Comparison of ENCODE assay signal across 1 cellular context in the genomic region with DNA sequence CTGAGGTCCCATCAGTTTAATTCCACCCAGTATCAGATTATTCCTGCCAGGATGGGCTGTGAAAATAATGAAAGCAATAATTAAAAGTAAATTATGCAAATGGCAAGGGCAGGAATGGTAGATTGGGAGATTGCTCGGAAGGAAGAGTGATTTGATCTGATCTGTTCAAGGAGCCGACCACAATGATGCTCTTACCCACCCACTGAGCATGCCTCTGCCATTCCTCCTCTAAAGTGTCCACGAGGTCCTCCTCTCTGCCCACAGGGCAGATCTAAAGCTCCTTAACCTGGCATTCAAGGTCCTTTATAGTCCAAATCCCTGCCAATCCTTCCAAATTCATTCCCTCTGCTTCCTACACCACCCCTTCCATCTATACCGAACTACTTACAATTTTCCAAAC.
TF ChIP-seq lines count a peak whose summit lies in the region.

No MANE protein-coding gene starts in this region.

TF ChIP-seq in HEK293T, 16 proteins besides CTCF, POLR2A, EP300 and RAD21:
- TF ChIP-seq SP1 (IDR thresholded peaks at IDR 0.05) (no peak), FOXK2 (IDR thresholded peaks at IDR 0.05) (no peak), LEF1 (IDR thresholded peaks at IDR 0.05; ENCODE audit: borderline replicate concordance) (no peak), TARDBP (IDR thresholded peaks at IDR 0.05) (no peak), NFRKB (IDR thresholded peaks at IDR 0.05) (no peak), ZNF384 (IDR thresholded peaks at IDR 0.05) (no peak), HDGF (IDR thresholded peaks at IDR 0.05; ENCODE audit: borderline replicate concordance) (no peak), SUZ12 (IDR thresholded peaks at IDR 0.05) (no peak), ARNT (IDR thresholded peaks at IDR 0.05) (no peak), ELF4 (IDR thresholded peaks at IDR 0.05) (no peak), CTBP1 (IDR thresholded peaks at IDR 0.05; ENCODE audit: borderline replicate concordance) (no peak), FOXA1 (IDR thresholded peaks at IDR 0.05) (no peak), FOXM1 (IDR thresholded peaks at IDR 0.05; ENCODE audit: borderline replicate concordance) (no peak)
- TF ChIP-seq, protein P1, sequence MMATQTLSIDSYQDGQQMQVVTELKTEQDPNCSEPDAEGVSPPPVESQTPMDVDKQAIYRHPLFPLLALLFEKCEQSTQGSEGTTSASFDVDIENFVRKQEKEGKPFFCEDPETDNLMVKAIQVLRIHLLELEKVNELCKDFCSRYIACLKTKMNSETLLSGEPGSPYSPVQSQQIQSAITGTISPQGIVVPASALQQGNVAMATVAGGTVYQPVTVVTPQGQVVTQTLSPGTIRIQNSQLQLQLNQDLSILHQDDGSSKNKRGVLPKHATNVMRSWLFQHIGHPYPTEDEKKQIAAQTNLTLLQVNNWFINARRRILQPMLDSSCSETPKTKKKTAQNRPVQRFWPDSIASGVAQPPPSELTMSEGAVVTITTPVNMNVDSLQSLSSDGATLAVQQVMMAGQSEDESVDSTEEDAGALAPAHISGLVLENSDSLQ (IDR thresholded peaks at IDR 0.05), result no peak
